Comparison of ENCODE assay signal across 21 cellular contexts in genomic region chr15:97140216-97140615, GRCh38.
"Had no signal": no experiment of that assay in that cellular context is flagged by ENCODE, and none has a peak within 500 bp of the region (broad histone marks: within the 10 kb centered on the region; RNA-seq: fewer than 3 reads in every experiment).

No MANE protein-coding gene starts in this region.

- H3K4me1 ChIP-seq: heart left ventricle, right lobe of liver, spleen, testis, transverse colon had no signal

- H3K36me3 ChIP-seq: heart left ventricle, ovary, right lobe of liver, spleen, transverse colon had no signal

- ATAC-seq: heart left ventricle; left lobe of liver; mucosa of descending colon; naive thymus-derived CD8-positive, alpha-beta T cell; right lobe of liver; stimulated activated naive B cell treated with anti-CD40 and anti-IgM and Interleukin-4, amounts not matched to agents 10 μg/mL and 1 μg/mL and 100 μg/mL, for 72 hours; stimulated activated naive CD8-positive, alpha-beta T cell treated with anti-CD3 and anti-CD28 coated beads, Interleukin-15, amount 100 ng/mL, for 72 hours had no signal

- H3K9me3 ChIP-seq: mucosa of descending colon, ovary, right lobe of liver, testis, transverse colon had no signal

- FAIRE-seq: islet of Langerhans had no signal

- H3K27ac ChIP-seq: coronary artery, heart left ventricle, ovary, right lobe of liver, spleen, testis, transverse colon had no signal

- H3K4me3 ChIP-seq: coronary artery, heart left ventricle, mucosa of descending colon, ovary, right lobe of liver, spleen, testis, transverse colon had no signal

- DNase-seq: effector CD4-positive, alpha-beta T cell; foreskin melanocyte; heart left ventricle; hippocampal formation; mammary epithelial cell; mucosa of descending colon; naive thymus-derived CD8-positive, alpha-beta T cell; nucleus accumbens; ovary; right lobe of liver; spleen; stimulated activated CD4-positive, alpha-beta T cell treated with anti-CD3 and anti-CD28 coated beads, Interleukin-15, amount 100 ng/mL, for 24 hours; stimulated activated CD4-positive, alpha-beta T cell treated with anti-CD3 and anti-CD28 coated beads, Interleukin-1b, Interleukin-23, amount 100 ng/mL, for 48 hours; stimulated activated CD4-positive, alpha-beta T cell treated with anti-CD3 and anti-CD28 coated beads, Interleukin-4, amount 100 ng/mL, for 4 hours; stimulated activated naive B cell treated with anti-CD40 and anti-IgM and Interleukin-4, amounts not matched to agents 10 μg/mL and 1 μg/mL and 100 μg/mL, for 72 hours; stimulated activated naive CD8-positive, alpha-beta T cell treated with anti-CD3 and anti-CD28 coated beads, Interleukin-15, amount 100 ng/mL, for 72 hours; testis; transverse colon had no signal

- H3K27me3 ChIP-seq: heart left ventricle, ovary, right lobe of liver, spleen, testis, transverse colon had no signal
